ENCODE assay signal across 1 cellular context in the genomic region with DNA sequence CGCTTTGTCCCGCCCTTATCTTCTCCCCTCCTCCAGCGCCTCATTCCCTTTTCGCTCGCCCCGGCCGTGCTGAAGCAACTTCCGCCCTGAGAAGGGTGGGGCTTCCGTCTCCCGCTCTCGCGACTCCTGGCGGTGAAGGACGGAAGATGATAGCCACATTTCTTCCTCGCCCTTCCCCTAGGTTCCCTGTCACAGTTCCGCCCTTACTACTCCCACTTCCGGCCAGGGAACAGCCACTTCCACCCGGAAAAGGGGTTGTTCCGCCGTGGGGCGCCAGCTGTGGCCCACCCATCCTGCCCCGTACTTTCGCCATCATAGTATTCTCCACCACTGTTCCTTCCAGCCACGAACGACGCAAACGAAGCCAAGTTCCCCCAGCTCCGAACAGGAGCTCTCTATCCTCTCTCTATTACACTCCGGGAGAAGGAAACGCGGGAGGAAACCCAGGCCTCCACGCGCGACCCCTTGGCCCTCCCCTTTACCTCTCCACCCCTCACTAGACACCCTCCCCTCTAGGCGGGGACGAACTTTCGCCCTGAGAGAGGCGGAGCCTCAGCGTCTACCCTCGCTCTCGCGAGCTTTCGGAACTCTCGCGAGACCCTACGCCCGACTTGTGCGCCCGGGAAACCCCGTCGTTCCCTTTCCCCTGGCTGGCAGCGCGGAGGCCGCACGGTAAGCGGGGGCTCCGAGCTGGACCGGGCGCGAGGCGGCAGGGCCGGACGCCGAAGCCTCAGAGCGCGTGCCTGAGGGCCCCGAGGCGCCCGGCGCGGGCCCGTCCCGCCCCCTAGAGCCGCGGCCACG.
A peak's percentile ranks its signal among the peaks of the same experiment; 100 is the strongest.
TF ChIP-seq lines count a peak whose summit lies in the region.

A gene (plus strand): TSS at position 638 of the 801 bp plus-strand sequence. CDS start 520 bp downstream, outside the sequence.

TF ChIP-seq in K562, 482 proteins besides CTCF, POLR2A, EP300 and RAD21 (continued from another document and continues in another):
- TF ChIP-seq, protein P1, sequence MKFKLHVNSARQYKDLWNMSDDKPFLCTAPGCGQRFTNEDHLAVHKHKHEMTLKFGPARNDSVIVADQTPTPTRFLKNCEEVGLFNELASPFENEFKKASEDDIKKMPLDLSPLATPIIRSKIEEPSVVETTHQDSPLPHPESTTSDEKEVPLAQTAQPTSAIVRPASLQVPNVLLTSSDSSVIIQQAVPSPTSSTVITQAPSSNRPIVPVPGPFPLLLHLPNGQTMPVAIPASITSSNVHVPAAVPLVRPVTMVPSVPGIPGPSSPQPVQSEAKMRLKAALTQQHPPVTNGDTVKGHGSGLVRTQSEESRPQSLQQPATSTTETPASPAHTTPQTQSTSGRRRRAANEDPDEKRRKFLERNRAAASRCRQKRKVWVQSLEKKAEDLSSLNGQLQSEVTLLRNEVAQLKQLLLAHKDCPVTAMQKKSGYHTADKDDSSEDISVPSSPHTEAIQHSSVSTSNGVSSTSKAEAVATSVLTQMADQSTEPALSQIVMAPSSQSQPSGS (CRISPR knock-in tag; IDR thresholded peaks at IDR 0.05) = no peak
- TF ChIP-seq, protein P2, sequence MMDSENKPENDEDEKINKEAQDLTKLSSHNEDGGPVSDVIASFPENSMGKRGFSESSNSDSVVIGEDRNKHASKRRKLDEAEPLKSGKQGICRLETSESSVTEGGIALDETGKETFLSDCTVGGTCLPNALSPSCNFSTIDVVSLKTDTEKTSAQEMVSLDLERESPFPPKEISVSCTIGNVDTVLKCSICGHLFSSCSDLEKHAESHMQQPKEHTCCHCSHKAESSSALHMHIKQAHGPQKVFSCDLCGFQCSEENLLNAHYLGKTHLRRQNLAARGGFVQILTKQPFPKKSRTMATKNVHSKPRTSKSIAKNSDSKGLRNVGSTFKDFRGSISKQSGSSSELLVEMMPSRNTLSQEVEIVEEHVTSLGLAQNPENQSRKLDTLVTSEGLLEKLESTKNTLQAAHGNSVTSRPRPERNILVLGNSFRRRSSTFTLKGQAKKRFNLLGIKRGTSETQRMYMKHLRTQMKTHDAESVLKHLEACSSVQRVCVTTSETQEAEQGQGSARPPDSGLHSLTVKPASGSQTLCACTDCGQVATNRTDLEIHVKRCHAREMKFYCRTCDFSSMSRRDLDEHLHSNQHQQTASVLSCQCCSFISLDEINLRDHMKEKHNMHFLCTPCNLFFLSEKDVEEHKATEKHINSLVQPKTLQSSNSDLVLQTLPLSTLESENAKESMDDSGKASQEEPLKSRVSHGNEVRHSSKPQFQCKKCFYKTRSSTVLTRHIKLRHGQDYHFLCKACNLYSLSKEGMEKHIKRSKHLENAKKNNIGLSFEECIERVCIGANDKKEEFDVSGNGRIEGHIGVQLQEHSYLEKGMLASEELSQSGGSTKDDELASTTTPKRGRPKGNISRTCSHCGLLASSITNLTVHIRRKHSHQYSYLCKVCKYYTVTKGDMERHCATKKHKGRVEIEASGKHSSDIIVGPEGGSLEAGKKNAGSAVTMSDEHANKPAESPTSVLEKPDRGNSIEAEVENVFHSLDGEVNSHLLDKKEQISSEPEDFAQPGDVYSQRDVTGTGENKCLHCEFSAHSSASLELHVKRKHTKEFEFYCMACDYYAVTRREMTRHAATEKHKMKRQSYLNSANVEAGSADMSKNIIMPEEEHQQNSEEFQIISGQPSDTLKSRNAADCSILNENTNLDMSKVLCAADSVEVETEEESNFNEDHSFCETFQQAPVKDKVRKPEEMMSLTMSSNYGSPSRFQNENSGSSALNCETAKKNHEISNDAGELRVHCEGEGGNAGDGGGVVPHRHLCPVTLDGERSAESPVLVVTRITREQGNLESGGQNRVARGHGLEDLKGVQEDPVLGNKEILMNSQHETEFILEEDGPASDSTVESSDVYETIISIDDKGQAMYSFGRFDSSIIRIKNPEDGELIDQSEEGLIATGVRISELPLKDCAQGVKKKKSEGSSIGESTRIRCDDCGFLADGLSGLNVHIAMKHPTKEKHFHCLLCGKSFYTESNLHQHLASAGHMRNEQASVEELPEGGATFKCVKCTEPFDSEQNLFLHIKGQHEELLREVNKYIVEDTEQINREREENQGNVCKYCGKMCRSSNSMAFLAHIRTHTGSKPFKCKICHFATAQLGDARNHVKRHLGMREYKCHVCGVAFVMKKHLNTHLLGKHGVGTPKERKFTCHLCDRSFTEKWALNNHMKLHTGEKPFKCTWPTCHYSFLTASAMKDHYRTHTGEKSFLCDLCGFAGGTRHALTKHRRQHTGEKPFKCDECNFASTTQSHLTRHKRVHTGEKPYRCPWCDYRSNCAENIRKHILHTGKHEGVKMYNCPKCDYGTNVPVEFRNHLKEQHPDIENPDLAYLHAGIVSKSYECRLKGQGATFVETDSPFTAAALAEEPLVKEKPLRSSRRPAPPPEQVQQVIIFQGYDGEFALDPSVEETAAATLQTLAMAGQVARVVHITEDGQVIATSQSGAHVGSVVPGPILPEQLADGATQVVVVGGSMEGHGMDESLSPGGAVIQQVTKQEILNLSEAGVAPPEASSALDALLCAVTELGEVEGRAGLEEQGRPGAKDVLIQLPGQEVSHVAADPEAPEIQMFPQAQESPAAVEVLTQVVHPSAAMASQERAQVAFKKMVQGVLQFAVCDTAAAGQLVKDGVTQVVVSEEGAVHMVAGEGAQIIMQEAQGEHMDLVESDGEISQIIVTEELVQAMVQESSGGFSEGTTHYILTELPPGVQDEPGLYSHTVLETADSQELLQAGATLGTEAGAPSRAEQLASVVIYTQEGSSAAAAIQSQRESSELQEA (IDR thresholded peaks at IDR 0.05; ENCODE audit: low read depth) = no peak; the same call in 1 of the 2 replicates
- TF ChIP-seq BCL6 (CRISPR knock-in tag; IDR thresholded peaks at IDR 0.05) = no peak
- TF ChIP-seq, protein P3, sequence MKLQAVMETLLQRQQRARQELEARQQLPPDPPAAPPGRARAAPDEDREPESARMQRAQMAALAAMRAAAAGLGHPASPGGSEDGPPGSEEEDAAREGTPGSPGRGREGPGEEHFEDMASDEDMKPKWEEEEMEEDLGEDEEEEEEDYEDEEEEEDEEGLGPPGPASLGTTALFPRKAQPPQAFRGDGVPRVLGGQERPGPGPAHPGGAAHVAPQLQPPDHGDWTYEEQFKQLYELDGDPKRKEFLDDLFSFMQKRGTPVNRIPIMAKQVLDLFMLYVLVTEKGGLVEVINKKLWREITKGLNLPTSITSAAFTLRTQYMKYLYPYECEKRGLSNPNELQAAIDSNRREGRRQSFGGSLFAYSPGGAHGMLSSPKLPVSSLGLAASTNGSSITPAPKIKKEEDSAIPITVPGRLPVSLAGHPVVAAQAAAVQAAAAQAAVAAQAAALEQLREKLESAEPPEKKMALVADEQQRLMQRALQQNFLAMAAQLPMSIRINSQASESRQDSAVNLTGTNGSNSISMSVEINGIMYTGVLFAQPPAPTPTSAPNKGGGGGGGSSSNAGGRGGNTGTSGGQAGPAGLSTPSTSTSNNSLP (IDR thresholded peaks at IDR 0.05; ENCODE audit: borderline replicate concordance, low read depth, low read length) = no peak
- TF ChIP-seq ZFX (CRISPR knock-in tag; IDR thresholded peaks at IDR 0.05) = peak; percentile 68
- TF ChIP-seq, protein P4, sequence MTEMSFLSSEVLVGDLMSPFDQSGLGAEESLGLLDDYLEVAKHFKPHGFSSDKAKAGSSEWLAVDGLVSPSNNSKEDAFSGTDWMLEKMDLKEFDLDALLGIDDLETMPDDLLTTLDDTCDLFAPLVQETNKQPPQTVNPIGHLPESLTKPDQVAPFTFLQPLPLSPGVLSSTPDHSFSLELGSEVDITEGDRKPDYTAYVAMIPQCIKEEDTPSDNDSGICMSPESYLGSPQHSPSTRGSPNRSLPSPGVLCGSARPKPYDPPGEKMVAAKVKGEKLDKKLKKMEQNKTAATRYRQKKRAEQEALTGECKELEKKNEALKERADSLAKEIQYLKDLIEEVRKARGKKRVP (CRISPR knock-in tag; IDR thresholded peaks at IDR 0.05) = no peak
- TF ChIP-seq ZNF76 (CRISPR knock-in tag; IDR thresholded peaks at IDR 0.05; ENCODE audit: borderline replicate concordance) = peak; percentile 56; the same call in 1 of the 2 replicates
- 0 out of 2 replicates have a peak, but pooled peaks have one; percentile 46 for TF ChIP-seq ILF3 (IDR thresholded peaks at IDR 0.05; ENCODE audit: borderline replicate concordance)
- peak; percentile 91 for TF ChIP-seq POLR2B (IDR thresholded peaks at IDR 0.05; ENCODE audit: low read depth, partially characterized antibody)
- no peak for TF ChIP-seq RBM14 (IDR thresholded peaks at IDR 0.05; ENCODE audit: borderline replicate concordance, insufficient read depth, low read depth, low read length)
- TF ChIP-seq MTF1 (CRISPR knock-in tag; IDR thresholded peaks at IDR 0.05; ENCODE audit: borderline replicate concordance) = no peak
- TF ChIP-seq ZNF445 (CRISPR knock-in tag; IDR thresholded peaks at IDR 0.05; ENCODE audit: low read depth) = no peak
- no peak; the same call in 1 of the 2 replicates for TF ChIP-seq ZNF263 (CRISPR knock-in tag; IDR thresholded peaks at IDR 0.05; ENCODE audit: borderline replicate concordance)
- TF ChIP-seq ZNF140 (CRISPR knock-in tag; IDR thresholded peaks at IDR 0.05) = no peak
- TF ChIP-seq NR4A1 (CRISPR knock-in tag; IDR thresholded peaks at IDR 0.05) = 0 out of 2 replicates have a peak, but pooled peaks have one; percentile 29
- peak; percentile 64; the same call in 1 of the 2 replicates for TF ChIP-seq NR4A1 (tag; IDR thresholded peaks at IDR 0.05)
- no peak for TF ChIP-seq PPARD (CRISPR knock-in tag; IDR thresholded peaks at IDR 0.05)
- TF ChIP-seq, protein P5, sequence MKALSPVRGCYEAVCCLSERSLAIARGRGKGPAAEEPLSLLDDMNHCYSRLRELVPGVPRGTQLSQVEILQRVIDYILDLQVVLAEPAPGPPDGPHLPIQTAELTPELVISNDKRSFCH (CRISPR knock-in tag; IDR thresholded peaks at IDR 0.05) = no peak
- TF ChIP-seq, protein P5 (tag; IDR thresholded peaks at IDR 0.05) = 0 out of 2 replicates have a peak, but pooled peaks have one; percentile 35
- peak; percentile 29; the same call in 1 of the 2 replicates for TF ChIP-seq ZNF24 (IDR thresholded peaks at IDR 0.05)
- TF ChIP-seq SPI1 (IDR thresholded peaks at IDR 0.05; ENCODE audit: borderline replicate concordance, low read depth, low read length) = peak; percentile 79
- no peak for TF ChIP-seq EWSR1 (IDR thresholded peaks at IDR 0.05; ENCODE audit: borderline replicate concordance, low read depth, partially characterized antibody)
- no peak for TF ChIP-seq CBFA2T2 (conservative IDR thresholded peaks at IDR 0.05)
- TF ChIP-seq, protein P6, sequence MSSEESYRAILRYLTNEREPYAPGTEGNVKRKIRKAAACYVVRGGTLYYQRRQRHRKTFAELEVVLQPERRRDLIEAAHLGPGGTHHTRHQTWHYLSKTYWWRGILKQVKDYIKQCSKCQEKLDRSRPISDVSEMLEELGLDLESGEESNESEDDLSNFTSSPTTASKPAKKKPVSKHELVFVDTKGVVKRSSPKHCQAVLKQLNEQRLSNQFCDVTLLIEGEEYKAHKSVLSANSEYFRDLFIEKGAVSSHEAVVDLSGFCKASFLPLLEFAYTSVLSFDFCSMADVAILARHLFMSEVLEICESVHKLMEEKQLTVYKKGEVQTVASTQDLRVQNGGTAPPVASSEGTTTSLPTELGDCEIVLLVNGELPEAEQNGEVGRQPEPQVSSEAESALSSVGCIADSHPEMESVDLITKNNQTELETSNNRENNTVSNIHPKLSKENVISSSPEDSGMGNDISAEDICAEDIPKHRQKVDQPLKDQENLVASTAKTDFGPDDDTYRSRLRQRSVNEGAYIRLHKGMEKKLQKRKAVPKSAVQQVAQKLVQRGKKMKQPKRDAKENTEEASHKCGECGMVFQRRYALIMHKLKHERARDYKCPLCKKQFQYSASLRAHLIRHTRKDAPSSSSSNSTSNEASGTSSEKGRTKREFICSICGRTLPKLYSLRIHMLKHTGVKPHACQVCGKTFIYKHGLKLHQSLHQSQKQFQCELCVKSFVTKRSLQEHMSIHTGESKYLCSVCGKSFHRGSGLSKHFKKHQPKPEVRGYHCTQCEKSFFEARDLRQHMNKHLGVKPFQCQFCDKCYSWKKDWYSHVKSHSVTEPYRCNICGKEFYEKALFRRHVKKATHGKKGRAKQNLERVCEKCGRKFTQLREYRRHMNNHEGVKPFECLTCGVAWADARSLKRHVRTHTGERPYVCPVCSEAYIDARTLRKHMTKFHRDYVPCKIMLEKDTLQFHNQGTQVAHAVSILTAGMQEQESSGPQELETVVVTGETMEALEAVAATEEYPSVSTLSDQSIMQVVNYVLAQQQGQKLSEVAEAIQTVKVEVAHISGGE (CRISPR knock-in tag; IDR thresholded peaks at IDR 0.05) = peak in 2 of 3 experiments; percentile 63 to 95; a peak in 4 of 6 replicates
- TF ChIP-seq SLC30A9 (CRISPR knock-in tag; IDR thresholded peaks at IDR 0.05) = no peak
- TF ChIP-seq, protein P7, sequence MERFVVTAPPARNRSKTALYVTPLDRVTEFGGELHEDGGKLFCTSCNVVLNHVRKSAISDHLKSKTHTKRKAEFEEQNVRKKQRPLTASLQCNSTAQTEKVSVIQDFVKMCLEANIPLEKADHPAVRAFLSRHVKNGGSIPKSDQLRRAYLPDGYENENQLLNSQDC (CRISPR knock-in tag; IDR thresholded peaks at IDR 0.05) = no peak
- TF ChIP-seq MAFF (IDR thresholded peaks at IDR 0.05; ENCODE audit: low read length) = peak; percentile 79; the same call in 1 of the 2 replicates
- TF ChIP-seq TBL1XR1 (IDR thresholded peaks at IDR 0.05; ENCODE audit: low read length in 2 of 2) = peak in 1 of 2 experiments; percentile 56; a peak in 1 of 4 replicates
- peak; percentile 70; the same call in 1 of the 2 replicates for TF ChIP-seq CEBPG (CRISPR knock-in tag; IDR thresholded peaks at IDR 0.05)
- no peak; a peak in 1 of 4 replicates for TF ChIP-seq CEBPG (tag; conservative IDR thresholded peaks at IDR 0.05 in 1 of 2, IDR thresholded peaks at IDR 0.05 in 1 of 2)
- peak; percentile 98 for TF ChIP-seq GABPA (tag; conservative IDR thresholded peaks at IDR 0.05; ENCODE audit: low read depth)
- no peak for TF ChIP-seq ZNF75A (CRISPR knock-in tag; IDR thresholded peaks at IDR 0.05)
- TF ChIP-seq ZNF232 (CRISPR knock-in tag; IDR thresholded peaks at IDR 0.05) = no peak
- no peak for TF ChIP-seq XRCC3 (IDR thresholded peaks at IDR 0.05)
- TF ChIP-seq TFAM (CRISPR knock-in tag; conservative IDR thresholded peaks at IDR 0.05) = no peak
- no peak for TF ChIP-seq MED1 (CRISPR knock-in tag; IDR thresholded peaks at IDR 0.05; ENCODE audit: borderline replicate concordance)
- peak; percentile 93; the same call in 1 of the 2 replicates for TF ChIP-seq SAFB (IDR thresholded peaks at IDR 0.05; ENCODE audit: borderline replicate concordance, low read depth, low read length)
- TF ChIP-seq TARDBP (IDR thresholded peaks at IDR 0.05) = peak; percentile 98
- no peak for TF ChIP-seq NFATC3 (IDR thresholded peaks at IDR 0.05)
- TF ChIP-seq, protein P8, sequence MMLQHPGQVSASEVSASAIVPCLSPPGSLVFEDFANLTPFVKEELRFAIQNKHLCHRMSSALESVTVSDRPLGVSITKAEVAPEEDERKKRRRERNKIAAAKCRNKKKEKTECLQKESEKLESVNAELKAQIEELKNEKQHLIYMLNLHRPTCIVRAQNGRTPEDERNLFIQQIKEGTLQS (IDR thresholded peaks at IDR 0.05) = no peak; the same call in 1 of the 2 replicates
- TF ChIP-seq, protein P8 (CRISPR knock-in tag; conservative IDR thresholded peaks at IDR 0.05) = no peak
- TF ChIP-seq PHF8 (IDR thresholded peaks at IDR 0.05; ENCODE audit: borderline replicate concordance, low read length) = peak; percentile 94
- TF ChIP-seq TEAD1 (CRISPR knock-in tag; IDR thresholded peaks at IDR 0.05) = peak in 1 of 2 experiments; percentile 77; a peak in 2 of 4 replicates
